In the genomic region with DNA sequence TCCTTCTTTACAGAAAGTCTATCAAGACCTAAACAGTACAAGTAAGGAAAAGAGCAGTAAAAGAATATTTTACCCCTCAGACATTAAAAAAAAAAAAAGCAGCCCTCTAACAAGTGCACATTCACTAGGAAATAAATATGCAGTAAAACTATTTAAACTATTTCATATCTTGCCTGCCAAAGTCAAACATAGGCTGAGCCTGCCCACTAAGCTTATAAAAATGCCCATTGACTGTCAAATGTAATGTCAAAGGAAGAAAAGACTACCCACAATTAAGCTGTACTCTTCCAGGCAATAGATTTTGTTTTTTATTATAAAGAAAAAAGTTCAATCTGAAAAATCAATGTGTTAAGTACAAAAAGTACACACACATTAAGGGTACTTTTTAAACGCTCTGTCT, we compare ENCODE assay signal across 19 cellular contexts. TPM values are rescaled to one million over a fixed set of nuclear protein-coding genes. Genes with fewer than 3 reads are reported as not detected.
A peak's percentile ranks its signal among the peaks of the same experiment; 100 is the strongest.
DNase-seq lines count a peak whose midpoint lies in the region; ATAC-seq and TF ChIP-seq lines count a peak whose summit lies in the region.
"Had no signal": no experiment of that assay in that cellular context is flagged by ENCODE, and none has a peak within 500 bp of the region (broad histone marks: within the 10 kb centered on the region; RNA-seq: fewer than 3 reads in every experiment).

No MANE protein-coding gene starts in this region.

- DNase-seq in left ventricle myocardium inferior, result no peak
- DNase-seq in Right ventricle myocardium superior, result no peak
- peak; percentile 19 for DNase-seq in amniotic stem cell (lab: John Stamatoyannopoulos, UW)
- DNase-seq in fibroblast of the aortic adventitia (ENCODE audit: low read depth), result peak; percentile 66
- DNase-seq in HT-29 (ENCODE audit: low spot score), result no peak
- DNase-seq in NCI-H1436 (lab: John Stamatoyannopoulos, UW), result no peak
- no peak for DNase-seq in NCI-H82 (lab: John Stamatoyannopoulos, UW)
- DNase-seq: activated CD4-positive, alpha-beta memory T cell treated with anti-CD3 and anti-CD28 coated beads, Interleukin-2, amount 10 ng/mL, durations not matched to agents 7 days and 5 days; activated T-cell treated with anti-CD3 and anti-CD28 coated beads, Interleukin-2, amount 50 U/mL, for 48 hours; CD4-positive, CD25-positive, alpha-beta regulatory T cell; central memory CD4-positive, alpha-beta T cell; NCI-H69; SJCRH30; stimulated activated CD4-positive, alpha-beta T cell treated with anti-CD3 and anti-CD28 coated beads, Interleukin-12 subunit alpha, Interleukin-12 subunit beta, amount 100 ng/mL, for 4 hours had no signal

- intact Hi-C loops in left ventricle myocardium inferior (cut with micrococcal nuclease) (no loop called here), Right ventricle myocardium superior (cut with DNase I) (no loop called here)

- H3K4me3 ChIP-seq in left ventricle myocardium inferior, result peak overlapping the region; percentile 24
- H3K4me3 ChIP-seq in fibroblast of the aortic adventitia (ENCODE audit: low read depth, low read length), result no peak overlapping the region
- H3K4me3 ChIP-seq: A549, SJCRH30 had no signal

- ATAC-seq in Right ventricle myocardium superior (ENCODE audit: poor library complexity) (no peak), HG02938 (IDR thresholded peaks at IDR 0.05; ENCODE audit: unreplicated experiment) (no peak)
- ATAC-seq: A549, WTC11 had no signal

- no peaks in the 10 kb centered on the region for H3K9me3 ChIP-seq in left ventricle myocardium inferior (replicated peaks)
- H3K9me3 ChIP-seq: A549, SJCRH30 had no signal

- H3K4me1 ChIP-seq in left ventricle myocardium inferior, result peaks cover 50% of the 10 kb centered on the region
- H3K4me1 ChIP-seq: A549, SJCRH30 had no signal

- peak overlapping the region; percentile 55 for H3K27ac ChIP-seq in left ventricle myocardium inferior (replicated peaks)
- H3K27ac ChIP-seq: A549, SJCRH30 had no signal

- no peaks in the 10 kb centered on the region for H3K27me3 ChIP-seq in left ventricle myocardium inferior (ENCODE audit: low read depth)
- H3K27me3 ChIP-seq: SJCRH30 had no signal

- TF ChIP-seq CTCF in left ventricle myocardium inferior (IDR thresholded peaks at IDR 0.05; ENCODE audit: borderline replicate concordance), result no peak
- TF ChIP-seq CTCF in fibroblast of the aortic adventitia (IDR thresholded peaks at IDR 0.05; ENCODE audit: insufficient read depth, low read length), result no peak

- H3K36me3 ChIP-seq in left ventricle myocardium inferior, result peaks cover 30% of the 10 kb centered on the region

RNA-seq across cellular contexts. Expression of a gene that starts 11.8 kb away (rescaled TPM):
- total RNA-seq in left ventricle myocardium inferior, result 42.0 TPM
- 29.5 TPM for total RNA-seq in Right ventricle myocardium superior
- 27.4 and 98.4 TPM in 2 replicates for total RNA-seq in fibroblast of the aortic adventitia (ENCODE audit: low replicate concordance)
- total RNA-seq in HT-29 (2014; rRNA removed; shearing (Covaris generic)), result 8.9 and 13.4 TPM in 2 replicates

RNA-seq across cellular contexts. Expression of a gene that starts 37.4 kb away (rescaled TPM):
- total RNA-seq in left ventricle myocardium inferior, result 0.16 TPM
- 0.43 TPM for total RNA-seq in Right ventricle myocardium superior
- 4.5 and 7.0 TPM in 2 replicates for total RNA-seq in fibroblast of the aortic adventitia (ENCODE audit: low replicate concordance)
- total RNA-seq in HT-29 (2014; rRNA removed; shearing (Covaris generic)), result not detected in 2 replicates
- total RNA-seq: activated CD4-positive, alpha-beta memory T cell treated with anti-CD3 and anti-CD28 coated beads, Interleukin-2, amount 10 ng/mL, durations not matched to agents 7 days and 5 days; CD4-positive, CD25-positive, alpha-beta regulatory T cell; neural crest cell; T-helper 2 cell treated with Interferon-gamma antibody and Interleukin-4, amounts not matched to agents 100 ng/mL and 5 ng/mL, for 36 hours; WTC11 had no signal

Comparison
In these comparisons a context has a peak if more than half of its experiments do, and no peak if none do; other contexts are left out.
1. DNase-seq: peak in amniotic stem cell (single experiment) and fibroblast of the aortic adventitia (single experiment); none in left ventricle myocardium inferior (single experiment), Right ventricle myocardium superior (single experiment), HT-29 (single experiment), NCI-H1436 (single experiment) and NCI-H82 (single experiment).